In genomic region chr20:64051033-64051452, GRCh38 we compare ENCODE assay signal across 25 cellular contexts. TPM values are rescaled to one million over a fixed set of nuclear protein-coding genes. Genes with fewer than 3 reads are reported as not detected.
DNase-seq lines count a peak whose midpoint lies in the region; ATAC-seq and TF ChIP-seq lines count a peak whose summit lies in the region.
"Had no signal": no experiment of that assay in that cellular context is flagged by ENCODE, and none has a peak within 500 bp of the region (broad histone marks: within the 10 kb centered on the region; RNA-seq: fewer than 3 reads in every experiment).

No MANE protein-coding gene starts in this region.

- H3K27ac ChIP-seq in right cardiac atrium (ENCODE audit: low read length) (peak overlapping the region; percentile 57), left lung (peak overlapping the region; percentile 71 to 73), gastrocnemius medialis (peak overlapping the region; percentile 71 to 83 (median 76)), vagina (peak overlapping the region; percentile 13), tibial nerve (peak overlapping the region in 2 of 4 donors; percentile 55 to 77)

- H3K9me3 ChIP-seq in right cardiac atrium (ENCODE audit: control insufficient read depth, low read length) (no peaks in the 10 kb centered on the region), left lung (no peaks in the 10 kb centered on the region), gastrocnemius medialis (no peaks in the 10 kb centered on the region), vagina (no peaks in the 10 kb centered on the region), tibial nerve (no peaks in the 10 kb centered on the region)

- in situ Hi-C loops in gastrocnemius medialis (cut with MboI; ENCODE audit: low sequenced_read_pairs in 4 of 4), result no loop called here

- H3K27ac Mint-ChIP-seq in activated T-helper 1 cell treated with anti-CD3 and anti-CD28 coated beads, Interleukin-12 subunit alpha, Interleukin-12 subunit beta, Interleukin-2, Interleukin-4 antibody, amounts not matched to agents 30 ng/mL and 10 ng/mL and 1 ng/mL, durations not matched to agents 14 hours and 24 hours and 36 hours, result no peak overlapping the region
- H3K27ac Mint-ChIP-seq: activated naive CD4-positive, alpha-beta T cell treated with anti-CD3 and anti-CD28 coated beads, Interleukin-2, amount 50 U/mL, for 24 hours; nephron progenitor cell; T-cell; type B pancreatic cell had no signal

- H3K27me3 ChIP-seq in right cardiac atrium (ENCODE audit: control insufficient read depth, insufficient read depth) (no peaks in the 10 kb centered on the region), left lung (peaks cover 36 to 97% of the 10 kb centered on the region in 2 donors), gastrocnemius medialis (peaks cover 23 to 36% (median 29%) of the 10 kb centered on the region in 3 donors), vagina (peaks cover 8% of the 10 kb centered on the region), tibial nerve (peaks cover 0 to 88% of the 10 kb centered on the region in 2 donors)

- H3K36me3 ChIP-seq in left lung (peaks cover 0 to 8% of the 10 kb centered on the region in 2 donors), gastrocnemius medialis (no peaks in the 10 kb centered on the region), vagina (no peaks in the 10 kb centered on the region), tibial nerve (no peaks in the 10 kb centered on the region)

- no peak for TF ChIP-seq EP300 in tibial nerve (IDR thresholded peaks at IDR 0.05)

- no peaks in the 10 kb centered on the region for H3K9me3 Mint-ChIP-seq in activated T-helper 1 cell treated with anti-CD3 and anti-CD28 coated beads, Interleukin-12 subunit alpha, Interleukin-12 subunit beta, Interleukin-2, Interleukin-4 antibody, amounts not matched to agents 30 ng/mL and 10 ng/mL and 1 ng/mL, durations not matched to agents 14 hours and 24 hours and 36 hours
- H3K9me3 Mint-ChIP-seq: activated naive CD4-positive, alpha-beta T cell treated with anti-CD3 and anti-CD28 coated beads, Interleukin-2, amount 50 U/mL, for 24 hours; nephron progenitor cell; T-cell; type B pancreatic cell had no signal

- H3K4me1 Mint-ChIP-seq in activated T-helper 1 cell treated with anti-CD3 and anti-CD28 coated beads, Interleukin-12 subunit alpha, Interleukin-12 subunit beta, Interleukin-2, Interleukin-4 antibody, amounts not matched to agents 30 ng/mL and 10 ng/mL and 1 ng/mL, durations not matched to agents 14 hours and 24 hours and 36 hours (ENCODE audit: low read depth), result peaks cover 9% of the 10 kb centered on the region

- TF ChIP-seq POLR2A in gastrocnemius medialis (IDR thresholded peaks at IDR 0.05), result no peak
- TF ChIP-seq POLR2A in vagina (IDR thresholded peaks at IDR 0.05), result no peak
- TF ChIP-seq POLR2A in tibial nerve (IDR thresholded peaks at IDR 0.05), result no peak

- H3K4me1 ChIP-seq in right cardiac atrium (ENCODE audit: control insufficient read depth, insufficient read depth, low read length) (no peaks in the 10 kb centered on the region), left lung (peaks cover 4 to 30% of the 10 kb centered on the region in 2 donors), gastrocnemius medialis (no peaks in the 10 kb centered on the region), vagina (peaks cover 29% of the 10 kb centered on the region), tibial nerve (peaks cover 0 to 49% (median 4%) of the 10 kb centered on the region in 4 donors)

- no peak for ATAC-seq in right cardiac atrium
- ATAC-seq in left lung, result no peak
- ATAC-seq in gastrocnemius medialis, result no peak
- ATAC-seq: T-cell had no signal

- DNase-seq in right cardiac atrium, result no peak
- DNase-seq in cardiac septum (ENCODE audit: low spot score), result no peak
- DNase-seq in left lung, result no peak
- no peak for DNase-seq in gastrocnemius medialis
- no peak for DNase-seq in vagina (ENCODE audit: extremely low spot score in 2 of 2)
- DNase-seq in SW480 (ENCODE audit: low spot score), result no peak
- no peak for DNase-seq in tibial nerve (ENCODE audit: low spot score in 2 of 2)
- no peak for DNase-seq in activated T-helper 1 cell treated with anti-CD3 and anti-CD28 coated beads, Interleukin-12 subunit alpha, Interleukin-12 subunit beta, Interleukin-2, Interleukin-4 antibody, amounts not matched to agents 30 ng/mL and 10 ng/mL and 1 ng/mL, durations not matched to agents 14 hours and 24 hours and 36 hours (ENCODE audit: low spot score)
- DNase-seq: aorta; Calu3; EL; kidney glomerular epithelial cell; NCI-H1092; NCI-H1930; NCI-H226; NCI-H82; nephron progenitor cell; SHP77 treated with DMSO at 0.1 percent for 48 hours; stimulated activated CD4-positive, alpha-beta T cell treated with anti-CD3 and anti-CD28 coated beads, Interleukin-4, amount 100 ng/mL, for 1 hour; stimulated activated naive CD4-positive, alpha-beta T cell treated with Interleukin-2 at 50 U/mL for 16 hours; T-cell had no signal

- H3K36me3 Mint-ChIP-seq in activated T-helper 1 cell treated with anti-CD3 and anti-CD28 coated beads, Interleukin-12 subunit alpha, Interleukin-12 subunit beta, Interleukin-2, Interleukin-4 antibody, amounts not matched to agents 30 ng/mL and 10 ng/mL and 1 ng/mL, durations not matched to agents 14 hours and 24 hours and 36 hours (ENCODE audit: low read depth), result peaks cover 3% of the 10 kb centered on the region
- H3K36me3 Mint-ChIP-seq: activated naive CD4-positive, alpha-beta T cell treated with anti-CD3 and anti-CD28 coated beads, Interleukin-2, amount 50 U/mL, for 24 hours; T-cell; type B pancreatic cell had no signal

- intact Hi-C loops in right cardiac atrium (cut with DNase I) (no loop called here), cardiac septum (cut with DNase I) (no loop called here), left lung (cut with DNase I) (no loop called here), gastrocnemius medialis (cut with DNase I; ENCODE audit: low total_unique reads) (no loop called here), vagina (cut with DNase I) (no loop called here)
- intact Hi-C loops in activated T-helper 1 cell treated with anti-CD3 and anti-CD28 coated beads, Interleukin-12 subunit alpha, Interleukin-12 subunit beta, Interleukin-2, Interleukin-4 antibody, amounts not matched to agents 30 ng/mL and 10 ng/mL and 1 ng/mL, durations not matched to agents 14 hours and 24 hours and 36 hours (cut with micrococcal nuclease), result no loop called here

- H3K4me3 ChIP-seq in right cardiac atrium (ENCODE audit: low read length) (no peak overlapping the region), left lung (peak overlapping the region in 1 of 2 donors; percentile 31), gastrocnemius medialis (peak overlapping the region in 2 of 4 donors; percentile 41 to 54), vagina (no peak overlapping the region), tibial nerve (no peak overlapping the region)

- TF ChIP-seq CTCF in left lung (IDR thresholded peaks at IDR 0.05), result no peak
- no peak for TF ChIP-seq CTCF in gastrocnemius medialis (IDR thresholded peaks at IDR 0.05 in 4 of 5, conservative IDR thresholded peaks at IDR 0.05 in 1 of 5)
- TF ChIP-seq CTCF in vagina (IDR thresholded peaks at IDR 0.05), result no peak
- TF ChIP-seq CTCF in tibial nerve (IDR thresholded peaks at IDR 0.05), result no peak

- no peak overlapping the region for H3K4me3 Mint-ChIP-seq in activated T-helper 1 cell treated with anti-CD3 and anti-CD28 coated beads, Interleukin-12 subunit alpha, Interleukin-12 subunit beta, Interleukin-2, Interleukin-4 antibody, amounts not matched to agents 30 ng/mL and 10 ng/mL and 1 ng/mL, durations not matched to agents 14 hours and 24 hours and 36 hours
- H3K4me3 Mint-ChIP-seq: activated naive CD4-positive, alpha-beta T cell treated with anti-CD3 and anti-CD28 coated beads, Interleukin-2, amount 50 U/mL, for 24 hours; nephron progenitor cell; type B pancreatic cell had no signal

- H3K27me3 Mint-ChIP-seq in activated T-helper 1 cell treated with anti-CD3 and anti-CD28 coated beads, Interleukin-12 subunit alpha, Interleukin-12 subunit beta, Interleukin-2, Interleukin-4 antibody, amounts not matched to agents 30 ng/mL and 10 ng/mL and 1 ng/mL, durations not matched to agents 14 hours and 24 hours and 36 hours (ENCODE audit: insufficient read depth), result peaks cover 22% of the 10 kb centered on the region

- WGBS in right cardiac atrium, result 74% methylated on average over 11 of the region's 11 CpGs
- 73 to 79% methylated on average over 7 to 11 of the region's 11 CpGs for WGBS in tibial nerve, 2 donors

RNA-seq across cellular contexts. Expression of gene SOX18, which starts 1.6 kb away (rescaled TPM):
- total RNA-seq in right cardiac atrium (10 to 100 TPM; 28.7 to 42.1 (median 41.1) TPM), cardiac septum (67.0 TPM), left lung (10 to 100 TPM; 40.3 to 69.2 TPM), gastrocnemius medialis (1 to 10 TPM; 2.9 to 6.5 (median 5.6) TPM), vagina (57.2 TPM), tibial nerve (10 to 100 TPM in 3 of 4 donors, 1 to 10 TPM in 1; 4.6 to 44.6 (median 21.4) TPM)
- polyA plus RNA-seq in right cardiac atrium, result 26.8 TPM
- 1.3 TPM in 2 replicates for total RNA-seq in activated T-helper 1 cell treated with anti-CD3 and anti-CD28 coated beads, Interleukin-12 subunit alpha, Interleukin-12 subunit beta, Interleukin-2, Interleukin-4 antibody, amounts not matched to agents 30 ng/mL and 10 ng/mL and 1 ng/mL, durations not matched to agents 14 hours and 24 hours and 36 hours
- total RNA-seq: Calu3, LHCN-M2 had no signal
- polyA plus RNA-seq: BJ had no signal

RNA-seq across cellular contexts. Expression of gene TCEA2, which starts 12.0 kb away (rescaled TPM):
- total RNA-seq in right cardiac atrium, result 10 to 100 TPM; 46.3 to 52.0 (median 50.0) TPM
- 38.3 TPM for polyA plus RNA-seq in right cardiac atrium
- total RNA-seq in cardiac septum, result 66.0 TPM
- total RNA-seq in left lung, result 10 to 100 TPM; 31.2 to 34.3 TPM
- 10 to 100 TPM in 1 of 4 donors, 1 to 10 TPM in 3; 8.4 to 21.0 (median 8.8) TPM for total RNA-seq in gastrocnemius medialis
- total RNA-seq in vagina, result 33.1 TPM
- total RNA-seq in tibial nerve, result 10 to 100 TPM; 45.6 to 62.9 (median 59.2) TPM
- total RNA-seq in activated T-helper 1 cell treated with anti-CD3 and anti-CD28 coated beads, Interleukin-12 subunit alpha, Interleukin-12 subunit beta, Interleukin-2, Interleukin-4 antibody, amounts not matched to agents 30 ng/mL and 10 ng/mL and 1 ng/mL, durations not matched to agents 14 hours and 24 hours and 36 hours, result 33.8 TPM in 2 replicates

RNA-seq across cellular contexts. Expression of gene C20orf204, which starts 15.1 kb away (rescaled TPM):
- total RNA-seq in right cardiac atrium, result under 1 TPM; 0.21 to 0.82 (median 0.49) TPM
- polyA plus RNA-seq in right cardiac atrium, result 0.36 TPM
- total RNA-seq in cardiac septum, result 0.86 TPM
- 1 to 10 TPM in 1 of 2 donors, under 1 TPM in 1; 0.76 to 1.0 TPM for total RNA-seq in left lung
- under 1 TPM in 3 of 4 donors, not detected in 1; 0.16 to 0.66 (median 0.33) TPM for total RNA-seq in gastrocnemius medialis
- total RNA-seq in vagina, result 0.98 TPM
- total RNA-seq in tibial nerve, result 10 to 100 TPM in 1 of 4 donors, 1 to 10 TPM in 3; 1.7 to 14.4 (median 4.1) TPM
- total RNA-seq in activated T-helper 1 cell treated with anti-CD3 and anti-CD28 coated beads, Interleukin-12 subunit alpha, Interleukin-12 subunit beta, Interleukin-2, Interleukin-4 antibody, amounts not matched to agents 30 ng/mL and 10 ng/mL and 1 ng/mL, durations not matched to agents 14 hours and 24 hours and 36 hours, result 5.4 and 6.1 TPM in 2 replicates

RNA-seq across cellular contexts. Expression of gene RGS19, which starts 28.3 kb away (rescaled TPM):
- total RNA-seq in right cardiac atrium, result 1 to 10 TPM; 6.3 to 9.1 (median 8.3) TPM
- 5.8 TPM for polyA plus RNA-seq in right cardiac atrium
- 3.1 TPM for total RNA-seq in cardiac septum
- total RNA-seq in left lung, result 10 to 100 TPM; 23.4 to 63.9 TPM
- total RNA-seq in gastrocnemius medialis, result 1 to 10 TPM in 3 of 4 donors, under 1 TPM in 1; 0.92 to 7.7 (median 3.5) TPM
- total RNA-seq in vagina, result 20.6 TPM
- total RNA-seq in tibial nerve, result 10 to 100 TPM; 12.9 to 35.7 (median 20.1) TPM
- total RNA-seq in activated T-helper 1 cell treated with anti-CD3 and anti-CD28 coated beads, Interleukin-12 subunit alpha, Interleukin-12 subunit beta, Interleukin-2, Interleukin-4 antibody, amounts not matched to agents 30 ng/mL and 10 ng/mL and 1 ng/mL, durations not matched to agents 14 hours and 24 hours and 36 hours, result 54.7 and 55.9 TPM in 2 replicates

RNA-seq across cellular contexts. Expression of gene OPRL1, which starts 28.8 kb away (rescaled TPM):
- total RNA-seq in right cardiac atrium (1 to 10 TPM in 2 of 4 donors, under 1 TPM in 2; 0.50 to 1.3 (median 1.1) TPM), cardiac septum (0.48 TPM), left lung (1 to 10 TPM; 1.8 to 2.0 TPM), gastrocnemius medialis (under 1 TPM; 0.10 to 0.68 (median 0.15) TPM), vagina (1.5 TPM), tibial nerve (1 to 10 TPM in 1 of 4 donors, under 1 TPM in 3; 0.21 to 1.5 (median 0.71) TPM)
- 0.81 TPM for polyA plus RNA-seq in right cardiac atrium
- 0.16 and 0.20 TPM in 2 replicates for total RNA-seq in activated T-helper 1 cell treated with anti-CD3 and anti-CD28 coated beads, Interleukin-12 subunit alpha, Interleukin-12 subunit beta, Interleukin-2, Interleukin-4 antibody, amounts not matched to agents 30 ng/mL and 10 ng/mL and 1 ng/mL, durations not matched to agents 14 hours and 24 hours and 36 hours
